ENCODE assay signal across 15 cellular contexts in the genomic region with DNA sequence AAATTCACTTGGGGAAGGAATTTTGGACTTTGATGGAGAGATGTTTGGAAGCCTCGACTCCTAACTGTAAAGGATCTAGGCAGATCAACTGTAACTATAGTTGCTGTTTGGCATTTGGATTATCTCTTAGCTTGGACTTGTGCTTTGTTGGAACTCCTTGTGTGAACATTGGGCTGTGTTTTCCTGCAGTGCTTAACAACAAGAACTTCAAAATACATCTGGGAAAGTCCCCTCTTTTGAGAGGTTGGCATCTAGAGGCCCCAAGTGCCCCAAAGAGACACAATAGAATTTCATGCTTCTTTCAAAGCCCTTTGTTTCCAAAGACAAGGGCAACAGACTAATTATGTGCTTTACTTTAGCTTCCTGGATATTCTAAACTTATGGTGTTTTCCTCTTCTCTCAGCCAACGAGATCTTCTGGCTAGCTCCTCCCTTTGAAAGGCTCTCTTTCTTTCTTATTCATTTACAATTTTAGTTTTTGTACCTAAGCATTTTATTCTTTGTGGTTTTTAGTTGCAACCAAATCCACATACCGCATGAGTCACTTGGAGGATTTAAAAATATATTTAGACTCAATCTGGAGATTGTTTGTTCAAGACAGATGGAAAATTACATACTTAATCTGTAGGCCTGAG. TPM values are rescaled to one million over a fixed set of nuclear protein-coding genes. Genes with fewer than 3 reads are reported as not detected.
A peak's percentile ranks its signal among the peaks of the same experiment; 100 is the strongest.
DNase-seq lines count a peak whose midpoint lies in the region; ATAC-seq, FAIRE-seq and TF ChIP-seq lines count a peak whose summit lies in the region.
"Had no signal": no experiment of that assay in that cellular context is flagged by ENCODE, and none has a peak within 500 bp of the region (broad histone marks: within the 10 kb centered on the region; RNA-seq: fewer than 3 reads in every experiment).

No MANE protein-coding gene starts in this region.

- CTCF ChIA-PET in PC-3 (lab: Charles Lee) (no interaction called here), endothelial cell of umbilical vein (lab: Charles Lee) (interaction anchor here (1.3 kb wide), 1 partner anchor 21 kb away, joined by 3 read pairs; no protein-coding TSS in a partner anchor)

- H2AFZ ChIP-seq in GM23338 = peak overlapping the region; percentile 15; the same call in 1 of the 2 replicates
- peak overlapping the region; percentile 54 for H2AFZ ChIP-seq in PC-3 (ENCODE audit: low read length)
- H2AFZ ChIP-seq in endothelial cell of umbilical vein (ENCODE audit: low read depth, low read length) = peak overlapping the region; percentile 32

- dilution Hi-C loops in endothelial cell of umbilical vein (cut with MboI; ENCODE audit: extremely low pct_ligation_motif_present, low sequenced_read_pairs) = no loop called here

- BruUV-seq in PC-3 (replicated peaks; lab: Mats Ljungman, UMichigan) (no TSS peak), endothelial cell of umbilical vein (replicated peaks; lab: Mats Ljungman, UMichigan) (no TSS peak)

- H3K27me3 ChIP-seq in GM23338 (ENCODE audit: insufficient read depth) = peaks cover 4% of the 10 kb centered on the region; the same call in 1 of the 2 replicates
- no peaks in the 10 kb centered on the region for H3K27me3 ChIP-seq in PC-3 (ENCODE audit: low read length)
- no peaks in the 10 kb centered on the region for H3K27me3 ChIP-seq in endothelial cell of umbilical vein (ENCODE audit: control insufficient read depth in 2 of 2, insufficient read depth in 2 of 2, low read length in 2 of 2)
- H3K27me3 ChIP-seq: cardiac muscle cell, stomach had no signal

- H3K9me3 ChIP-seq in PC-3 (ENCODE audit: low read length) = no peaks in the 10 kb centered on the region
- no peaks in the 10 kb centered on the region for H3K9me3 ChIP-seq in endothelial cell of umbilical vein (replicated peaks; ENCODE audit: control insufficient read depth, insufficient read depth, low read length)

- H3K27ac ChIP-seq in GM23338 (ENCODE audit: low read depth) (no peak overlapping the region), PC-3 (ENCODE audit: low read length) (peak overlapping the region; percentile 86), endothelial cell of umbilical vein (ENCODE audit: insufficient read depth, low read depth, low read length) (no peak overlapping the region)
- H3K27ac ChIP-seq: cardiac muscle cell, stomach had no signal

- H3F3A ChIP-seq in GM23338 (replicated peaks; ENCODE audit: low read depth) (no peaks in the 10 kb centered on the region), PC-3 (ENCODE audit: low read length, unreplicated experiment) (no peaks in the 10 kb centered on the region)

- intact Hi-C loops in PC-3 (cut with micrococcal nuclease) (loop anchor here (1.0 kb wide), 1 partner anchor 9 kb away; no protein-coding TSS in a partner anchor), endothelial cell of umbilical vein (cut with micrococcal nuclease) (no loop called here)

- no peak for TF ChIP-seq POLR2A in endothelial cell of umbilical vein (IDR thresholded peaks at IDR 0.05; ENCODE audit: low read depth, low read length)

- peaks cover 7% of the 10 kb centered on the region for H3K27me3 Mint-ChIP-seq in GM23338 (ENCODE audit: insufficient read depth, low read depth, poor library complexity)

- H3K4me1 Mint-ChIP-seq in GM23338 = peaks cover 15% of the 10 kb centered on the region

- no peak for FAIRE-seq in endothelial cell of umbilical vein (lab: Jason Lieb, UNC)

- POLR2A ChIA-PET in PC-3 (lab: Charles Lee; ENCODE audit: unreplicated experiment) (interaction anchor here (0.6 kb wide), 1 partner anchor 86 kb away, joined by 6 read pairs; no protein-coding TSS in a partner anchor), endothelial cell of umbilical vein (lab: Charles Lee) (no interaction called here)

- H3K4me2 ChIP-seq in GM23338 (0 out of 2 replicates have a peak overlapping the region, but pooled peaks have one; percentile 36), PC-3 (ENCODE audit: low read length) (peak overlapping the region; percentile 61), endothelial cell of umbilical vein (ENCODE audit: insufficient read depth, low read length) (no peak overlapping the region)

- peaks cover 16% of the 10 kb centered on the region for H3K4me1 ChIP-seq in GM23338 (ENCODE audit: insufficient read depth)
- peaks cover 37% of the 10 kb centered on the region for H3K4me1 ChIP-seq in PC-3 (ENCODE audit: insufficient read depth, low read length)
- H3K4me1 ChIP-seq in endothelial cell of umbilical vein (ENCODE audit: control insufficient read depth, extremely low read depth, insufficient read depth, low read length) = no peaks in the 10 kb centered on the region
- H3K4me1 ChIP-seq: stomach had no signal

- DNase-seq in GM23338 (ENCODE audit: low spot score) (no peak), PC-3 (peak; percentile 78), endothelial cell of umbilical vein (ENCODE audit: low read depth, low spot score) (peak; percentile 46), retina (peak; percentile 32), UCSD-AML1 (lab: John Stamatoyannopoulos, UW; ENCODE audit: unreplicated experiment) (no peak)
- no peak for DNase-seq in stimulated activated naive CD4-positive, alpha-beta T cell treated with Interleukin-2 at 50 U/mL for 16 hours (lab: John Stamatoyannopoulos, UW)
- DNase-seq: activated CD8-positive, alpha-beta memory T cell treated with anti-CD3 and anti-CD28 coated beads, Interleukin-2, amount 50 U/mL, for 48 hours; DMS153; glutamatergic neuron; NCI-H2081; stimulated activated CD4-positive, alpha-beta T cell treated with anti-CD3 and anti-CD28 coated beads, Interleukin-4, amount 100 ng/mL, for 1 hour; stomach had no signal

- H3K9ac ChIP-seq in PC-3 (ENCODE audit: low read length) = peak overlapping the region; percentile 30; the same call in 1 of the 2 replicates
- no peak overlapping the region for H3K9ac ChIP-seq in endothelial cell of umbilical vein (replicated peaks; ENCODE audit: extremely low read depth, insufficient read depth, low read length)

- H3K36me3 ChIP-seq in GM23338 (ENCODE audit: insufficient read depth) = no peaks in the 10 kb centered on the region
- H3K36me3 ChIP-seq in PC-3 (ENCODE audit: low read depth, low read length) = no peaks in the 10 kb centered on the region
- no peaks in the 10 kb centered on the region for H3K36me3 ChIP-seq in endothelial cell of umbilical vein (ENCODE audit: control insufficient read depth in 2 of 2, extremely low read depth in 1 of 2, insufficient read depth in 2 of 2, low read length in 2 of 2)
- H3K36me3 ChIP-seq: cardiac muscle cell, stomach had no signal

- H3K9me3 Mint-ChIP-seq in GM23338 = peaks cover 7% of the 10 kb centered on the region

- H4K20me1 ChIP-seq in GM23338 (replicated peaks; ENCODE audit: insufficient read depth) = no peaks in the 10 kb centered on the region
- H4K20me1 ChIP-seq in PC-3 (ENCODE audit: low read length) = no peaks in the 10 kb centered on the region
- H4K20me1 ChIP-seq in endothelial cell of umbilical vein (replicated peaks; ENCODE audit: control insufficient read depth, extremely low read depth, insufficient read depth, low read length) = no peaks in the 10 kb centered on the region

- H3K9me1 ChIP-seq in endothelial cell of umbilical vein (replicated peaks; ENCODE audit: control insufficient read depth, extremely low read depth, insufficient read depth, low read length) = no peaks in the 10 kb centered on the region

- H3K27ac Mint-ChIP-seq in GM23338 = peak overlapping the region; percentile 4; the same call in 1 of the 2 replicates

- H3K4me3 ChIP-seq in GM23338 (no peak overlapping the region), PC-3 (ENCODE audit: low read length) (no peak overlapping the region), endothelial cell of umbilical vein (replicated peaks in 1 of 3; ENCODE audit: insufficient read depth in 1 of 3, low read depth in 1 of 3, low read length in 3 of 3) (no peak overlapping the region)
- H3K4me3 ChIP-seq: cardiac muscle cell, stomach had no signal

- H3K4me3 Mint-ChIP-seq in GM23338 = no peak overlapping the region

- TF ChIP-seq CTCF in GM23338 (conservative IDR thresholded peaks at IDR 0.05; ENCODE audit: low read depth in 2 of 2) (no peak), PC-3 (conservative IDR thresholded peaks at IDR 0.05; ENCODE audit: low read depth, low read length) (no peak), endothelial cell of umbilical vein (IDR thresholded peaks at IDR 0.05; ENCODE audit: extremely low read depth in 1 of 2, insufficient read depth in 1 of 2, low read depth in 1 of 2, low read length in 2 of 2) (no peak)

- H3K9me2 ChIP-seq in GM23338 (ENCODE audit: insufficient read depth) (no peaks in the 10 kb centered on the region; the same call in 1 of the 2 replicates), PC-3 (replicated peaks; ENCODE audit: low read length) (no peaks in the 10 kb centered on the region)

- H3K79me2 ChIP-seq in GM23338 (replicated peaks; ENCODE audit: insufficient read depth) = no peaks in the 10 kb centered on the region
- no peaks in the 10 kb centered on the region for H3K79me2 ChIP-seq in PC-3 (ENCODE audit: low read length)
- no peaks in the 10 kb centered on the region for H3K79me2 ChIP-seq in endothelial cell of umbilical vein (ENCODE audit: control insufficient read depth, insufficient read depth, low read length)

- H3K36me3 Mint-ChIP-seq in GM23338 (ENCODE audit: low read depth) = peaks cover 3% of the 10 kb centered on the region; the same call in 2 of the 3 replicates

- ATAC-seq in GM23338 = no peak; the same call in 2 of the 3 replicates
- peak; percentile 80 for ATAC-seq in PC-3
- no peak for ATAC-seq in GM18519 (IDR thresholded peaks at IDR 0.05; ENCODE audit: low FRiP score, unreplicated experiment)
- ATAC-seq: Panc1 had no signal

TF ChIP-seq in GM23338, 12 proteins besides CTCF, POLR2A, EP300 and RAD21 (continues in another document):
- TF ChIP-seq CREB1 (CRISPR knock-in tag; IDR thresholded peaks at IDR 0.05; ENCODE audit: low read depth) = no peak
- no peak for TF ChIP-seq ZNF114 (CRISPR knock-in tag; IDR thresholded peaks at IDR 0.05)
- no peak for TF ChIP-seq EZH2 (IDR thresholded peaks at IDR 0.05; ENCODE audit: low read depth, unreplicated experiment)

TF ChIP-seq in endothelial cell of umbilical vein, 7 proteins besides CTCF, POLR2A, EP300 and RAD21:
- TF ChIP-seq EZH2 (IDR thresholded peaks at IDR 0.05; ENCODE audit: borderline replicate concordance, low read depth, low read length, severe bottlenecking) = no peak
- no peak for TF ChIP-seq FOS (IDR thresholded peaks at IDR 0.05; ENCODE audit: borderline replicate concordance, insufficient read depth, low read length)

RNA-seq across cellular contexts. Expression of gene ABCA13, which starts 11.6 kb away (rescaled TPM):
- 0.16 and 0.21 TPM in 2 replicates for total RNA-seq in GM23338 (2014; rRNA removed; shearing (Covaris generic))
- polyA plus RNA-seq in GM23338 (2016; fragmentation: Nextera tagmentation; extraction: Ambion mirVana) (not detected in 2 replicates), endothelial cell of umbilical vein (0.01 and 0.05 TPM in 2 replicates)
- total RNA-seq in PC-3 (2014; rRNA removed) (1.8 and 2.1 TPM in 2 replicates), endothelial cell of umbilical vein (0.09 and 0.11 TPM in 2 replicates)
- polyA plus RNA-seq in endothelial cell of umbilical vein (2011; cell fraction: cytosol; rRNA removed) = 0.01 and 0.03 TPM in 2 replicates
- polyA plus RNA-seq in endothelial cell of umbilical vein (2011; cell fraction: nucleus; rRNA removed) = 0.08 and 0.11 TPM in 2 replicates
- 0.03 TPM in 1 of 2 replicates, not detected in the other for polyA plus RNA-seq in endothelial cell of umbilical vein (2012)
- polyA minus RNA-seq in endothelial cell of umbilical vein = 0.05 and 0.15 TPM in 2 replicates
- not detected for polyA minus RNA-seq in endothelial cell of umbilical vein (2011; cell fraction: cytosol; rRNA and poly(A)+ RNA removed)
- polyA minus RNA-seq in endothelial cell of umbilical vein (2011; cell fraction: nucleus; rRNA and poly(A)+ RNA removed) = 0.29 and 0.87 TPM in 2 replicates

Comparison
In these comparisons a context has a peak if more than half of its experiments do, and no peak if none do; other contexts are left out.
1. DNase-seq: peak in PC-3 (single experiment), endothelial cell of umbilical vein (single experiment) and retina (single experiment); none in GM23338 (single experiment), stimulated activated naive CD4-positive, alpha-beta T cell treated with Interleukin-2 at 50 U/mL for 16 hours (single experiment) and UCSD-AML1 (single experiment).
2. Peak in every context shown above with its lines, with median percentiles within 50 percentile points of each other: H2AFZ ChIP-seq.